31 cellular contexts compared by ENCODE assay signal in the genomic region with DNA sequence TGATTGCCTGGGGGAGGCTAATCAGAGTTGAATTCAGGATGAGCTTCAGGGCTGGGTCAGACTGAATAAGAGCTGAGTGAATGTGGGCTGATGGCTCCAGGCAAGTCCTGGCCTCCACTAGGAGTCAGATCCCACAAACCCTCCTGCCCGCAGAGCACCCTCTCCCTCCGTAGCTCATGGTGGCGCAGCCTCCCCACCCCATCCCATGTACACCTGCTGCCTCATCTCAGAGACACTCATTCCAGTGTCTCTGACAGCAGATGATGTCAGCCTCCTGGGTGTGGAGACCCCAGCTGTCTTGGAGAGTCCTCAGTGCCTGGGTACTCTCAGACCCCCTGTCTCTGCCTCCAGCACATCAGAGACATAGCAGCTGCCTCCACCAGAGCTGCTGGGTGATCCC. TPM values are rescaled to one million over a fixed set of nuclear protein-coding genes. Genes with fewer than 3 reads are reported as not detected.
A peak's percentile ranks its signal among the peaks of the same experiment; 100 is the strongest.
DNase-seq lines count a peak whose midpoint lies in the region; ATAC-seq and TF ChIP-seq lines count a peak whose summit lies in the region.
"Had no signal": no experiment of that assay in that cellular context is flagged by ENCODE, and none has a peak within 500 bp of the region (broad histone marks: within the 10 kb centered on the region; RNA-seq: fewer than 3 reads in every experiment).

No MANE protein-coding gene starts in this region.

- no peaks in the 10 kb centered on the region for H3K9me2 ChIP-seq in MM.1S (replicated peaks; ENCODE audit: insufficient read depth, low read length)

- POLR2A ChIA-PET in activated CD4-positive, alpha-beta memory T cell treated with anti-CD3 and anti-CD28 coated beads, Interleukin-2, amount 10 ng/mL, durations not matched to agents 7 days and 5 days (lab: Charles Lee) = no interaction called here

- H3K4me1 ChIP-seq in MM.1S (ENCODE audit: low read length) = peaks cover 51% of the 10 kb centered on the region
- H3K4me1 ChIP-seq: adrenal gland, uterus had no signal

- H3K36me3 Mint-ChIP-seq in activated T-cell treated with anti-CD3 and anti-CD28 coated beads, Interleukin-2, amount 50 U/mL, for 24 hours (ENCODE audit: low read depth) = no peaks in the 10 kb centered on the region
- H3K36me3 Mint-ChIP-seq in memory B cell = peaks cover 1% of the 10 kb centered on the region
- no peaks in the 10 kb centered on the region for H3K36me3 Mint-ChIP-seq in activated CD4-positive, alpha-beta memory T cell treated with anti-CD3 and anti-CD28 coated beads, Interleukin-2, amount 10 ng/mL, durations not matched to agents 7 days and 5 days (ENCODE audit: low read depth)

- no peak overlapping the region for H2AFZ ChIP-seq in MM.1S (ENCODE audit: low read length)

- peaks cover 24% of the 10 kb centered on the region for H3K36me3 ChIP-seq in MM.1S (replicated peaks; ENCODE audit: insufficient read depth, low read length)
- H3K36me3 ChIP-seq: adrenal gland, uterus had no signal

- peak; percentile 5 for DNase-seq in activated T-cell treated with anti-CD3 and anti-CD28 coated beads, Interleukin-2, amount 50 U/mL, for 1 hour
- DNase-seq in activated T-cell treated with anti-CD3 and anti-CD28 coated beads, Interleukin-2, amount 50 U/mL, for 24 hours = no peak
- DNase-seq in MM.1S (peak; percentile 56), memory B cell (ENCODE audit: low spot score in 2 of 2) (no peak), skeletal muscle cell (ENCODE audit: low read depth) (peak; percentile 11), NCI-H748 (lab: John Stamatoyannopoulos, UW; ENCODE audit: unreplicated experiment) (no peak)
- DNase-seq in activated CD4-positive, alpha-beta memory T cell treated with anti-CD3 and anti-CD28 coated beads, Interleukin-2, amount 10 ng/mL, durations not matched to agents 7 days and 5 days = no peak
- DNase-seq: activated CD4-positive, alpha-beta T cell treated with anti-CD3 and anti-CD28 coated beads for 48 hours; activated CD8-positive, alpha-beta memory T cell treated with anti-CD3 and anti-CD28 coated beads for 24 hours; activated T-cell treated with anti-CD3 and anti-CD28 coated beads, Interleukin-2, amount 50 U/mL, for 4 hours; adrenal gland; CD4-positive, alpha-beta T cell; EL; erythroblast; NCI-H1930; NCI-H2171 treated with DMSO at 0.1 percent for 48 hours; NCI-H510A treated with DMSO at 0.1 percent for 48 hours; SHP77; stimulated activated naive CD4-positive, alpha-beta T cell treated with Interleukin-2 at 50 U/mL for 16 hours; uterus had no signal

- H3F3A ChIP-seq in MM.1S (ENCODE audit: insufficient read depth, low read length) = peaks cover 66% of the 10 kb centered on the region

- H3K9me3 Mint-ChIP-seq in activated T-cell treated with anti-CD3 and anti-CD28 coated beads, Interleukin-2, amount 50 U/mL, for 24 hours = no peaks in the 10 kb centered on the region
- H3K9me3 Mint-ChIP-seq in memory B cell = no peaks in the 10 kb centered on the region
- no peaks in the 10 kb centered on the region for H3K9me3 Mint-ChIP-seq in activated CD4-positive, alpha-beta memory T cell treated with anti-CD3 and anti-CD28 coated beads, Interleukin-2, amount 10 ng/mL, durations not matched to agents 7 days and 5 days
- H3K9me3 Mint-ChIP-seq: activated T-cell treated with anti-CD3 and anti-CD28 coated beads, Interleukin-2, amount 50 U/mL, for 4 hours; CD4-positive, alpha-beta T cell; central memory CD8-positive, alpha-beta T cell; dendritic cell treated with granulocyte-macrophage colony-stimulating factor and Interleukin-4, amounts not matched to agents 40 ng/mL and 50 ng/mL, for 4 days; T-helper 2 cell treated with Interferon-gamma antibody and Interleukin-4, amounts not matched to agents 5 μg/mL and 100 μg/mL, for 36 hours had no signal

- H3K4me1 Mint-ChIP-seq in activated T-cell treated with anti-CD3 and anti-CD28 coated beads, Interleukin-2, amount 50 U/mL, for 24 hours (ENCODE audit: low read depth) = no peaks in the 10 kb centered on the region
- peaks cover 45% of the 10 kb centered on the region for H3K4me1 Mint-ChIP-seq in memory B cell
- H3K4me1 Mint-ChIP-seq in activated CD4-positive, alpha-beta memory T cell treated with anti-CD3 and anti-CD28 coated beads, Interleukin-2, amount 10 ng/mL, durations not matched to agents 7 days and 5 days = peaks cover 2% of the 10 kb centered on the region
- H3K4me1 Mint-ChIP-seq: central memory CD8-positive, alpha-beta T cell had no signal

- H3K27ac ChIP-seq in MM.1S (ENCODE audit: low read length) = peak overlapping the region; percentile 98
- H3K27ac ChIP-seq: adrenal gland, KMS-11, skin epidermis, uterus had no signal

- H3K79me2 ChIP-seq in MM.1S (ENCODE audit: low read length) = peaks cover 33% of the 10 kb centered on the region

- peak overlapping the region; percentile 100 for H3K9ac ChIP-seq in MM.1S (ENCODE audit: low read length)
- H3K9ac ChIP-seq: KMS-11 had no signal

- ATAC-seq in memory B cell (ENCODE audit: low read depth) (no peak), HG03565 (IDR thresholded peaks at IDR 0.05; ENCODE audit: unreplicated experiment) (no peak)
- ATAC-seq: activated T-cell treated with anti-CD3 and anti-CD28 coated beads, Interleukin-2, amount 50 U/mL, for 4 hours; Panc1 had no signal

- TF ChIP-seq CTCF in MM.1S (IDR thresholded peaks at IDR 0.05; ENCODE audit: low read length) = peak; percentile 19; the same call in 1 of the 2 replicates

- no peaks in the 10 kb centered on the region for H4K20me1 ChIP-seq in MM.1S (ENCODE audit: insufficient read depth, low read length)

- H3K9me3 ChIP-seq in MM.1S (replicated peaks; ENCODE audit: insufficient read depth, low read length) = no peaks in the 10 kb centered on the region
- H3K9me3 ChIP-seq: adrenal gland, uterus had no signal

- CTCF ChIA-PET in activated CD4-positive, alpha-beta memory T cell treated with anti-CD3 and anti-CD28 coated beads, Interleukin-2, amount 10 ng/mL, durations not matched to agents 7 days and 5 days (lab: Charles Lee) = interaction anchor here (1.1 kb wide), 1 partner anchor 13 kb away, joined by 8 read pairs; no protein-coding TSS in a partner anchor

- H3K27me3 ChIP-seq in MM.1S (replicated peaks; ENCODE audit: insufficient read depth, low read length) = no peaks in the 10 kb centered on the region
- H3K27me3 ChIP-seq: adrenal gland, uterus had no signal

- H3K4me3 Mint-ChIP-seq in activated T-cell treated with anti-CD3 and anti-CD28 coated beads, Interleukin-2, amount 50 U/mL, for 24 hours = no peak overlapping the region
- no peak overlapping the region for H3K4me3 Mint-ChIP-seq in memory B cell
- no peak overlapping the region for H3K4me3 Mint-ChIP-seq in activated CD4-positive, alpha-beta memory T cell treated with anti-CD3 and anti-CD28 coated beads, Interleukin-2, amount 10 ng/mL, durations not matched to agents 7 days and 5 days
- H3K4me3 Mint-ChIP-seq: activated T-cell treated with anti-CD3 and anti-CD28 coated beads, Interleukin-2, amount 50 U/mL, for 4 hours; CD4-positive, alpha-beta T cell; central memory CD8-positive, alpha-beta T cell; dendritic cell treated with granulocyte-macrophage colony-stimulating factor and Interleukin-4, amounts not matched to agents 40 ng/mL and 50 ng/mL, for 4 days; T-helper 2 cell treated with Interferon-gamma antibody and Interleukin-4, amounts not matched to agents 5 μg/mL and 100 μg/mL, for 36 hours had no signal

- no peak overlapping the region for H3K27ac Mint-ChIP-seq in activated T-cell treated with anti-CD3 and anti-CD28 coated beads, Interleukin-2, amount 50 U/mL, for 24 hours
- H3K27ac Mint-ChIP-seq in memory B cell = peak overlapping the region; percentile 22
- H3K27ac Mint-ChIP-seq in activated CD4-positive, alpha-beta memory T cell treated with anti-CD3 and anti-CD28 coated beads, Interleukin-2, amount 10 ng/mL, durations not matched to agents 7 days and 5 days = no peak overlapping the region
- H3K27ac Mint-ChIP-seq: CD4-positive, alpha-beta T cell; dendritic cell treated with granulocyte-macrophage colony-stimulating factor and Interleukin-4, amounts not matched to agents 40 ng/mL and 50 ng/mL, for 4 days; T-helper 2 cell treated with Interferon-gamma antibody and Interleukin-4, amounts not matched to agents 5 μg/mL and 100 μg/mL, for 36 hours had no signal

- H3K4me2 ChIP-seq in MM.1S (ENCODE audit: low read depth, low read length) = no peak overlapping the region
- H3K4me2 ChIP-seq: KMS-11 had no signal

- H3K4me3 ChIP-seq in MM.1S (ENCODE audit: low read length) = no peak overlapping the region
- H3K4me3 ChIP-seq in skeletal muscle cell (ENCODE audit: low read depth, low read length) = no peak overlapping the region
- H3K4me3 ChIP-seq: adrenal gland, skin epidermis, uterus had no signal

- peaks cover 15% of the 10 kb centered on the region for H3K27me3 Mint-ChIP-seq in activated T-cell treated with anti-CD3 and anti-CD28 coated beads, Interleukin-2, amount 50 U/mL, for 24 hours
- H3K27me3 Mint-ChIP-seq in memory B cell = peaks cover 9% of the 10 kb centered on the region
- H3K27me3 Mint-ChIP-seq in activated CD4-positive, alpha-beta memory T cell treated with anti-CD3 and anti-CD28 coated beads, Interleukin-2, amount 10 ng/mL, durations not matched to agents 7 days and 5 days = peaks cover 50% of the 10 kb centered on the region

RNA-seq across cellular contexts. Expression of gene IGLL5, which starts 9.4 kb away (rescaled TPM):
- not detected for total RNA-seq in activated CD4-positive, alpha-beta memory T cell treated with anti-CD3 and anti-CD28 coated beads, Interleukin-2, amount 10 ng/mL, durations not matched to agents 7 days and 5 days
- total RNA-seq: A172; CD4-positive, alpha-beta T cell; glomerular endothelial cell; pulmonary artery endothelial cell; temporal lobe had no signal

Comparison
In these comparisons a context has a peak if more than half of its experiments do, and no peak if none do; other contexts are left out.
1. DNase-seq: peak in activated T-cell treated with anti-CD3 and anti-CD28 coated beads, Interleukin-2, amount 50 U/mL, for 1 hour (single experiment), MM.1S (single experiment) and skeletal muscle cell (single experiment); none in activated T-cell treated with anti-CD3 and anti-CD28 coated beads, Interleukin-2, amount 50 U/mL, for 24 hours (single experiment), memory B cell (0 of 2), NCI-H748 (single experiment) and activated CD4-positive, alpha-beta memory T cell treated with anti-CD3 and anti-CD28 coated beads, Interleukin-2, amount 10 ng/mL, durations not matched to agents 7 days and 5 days (single experiment).